Comparison of ENCODE assay signal across 7 cellular contexts in the genomic region with DNA sequence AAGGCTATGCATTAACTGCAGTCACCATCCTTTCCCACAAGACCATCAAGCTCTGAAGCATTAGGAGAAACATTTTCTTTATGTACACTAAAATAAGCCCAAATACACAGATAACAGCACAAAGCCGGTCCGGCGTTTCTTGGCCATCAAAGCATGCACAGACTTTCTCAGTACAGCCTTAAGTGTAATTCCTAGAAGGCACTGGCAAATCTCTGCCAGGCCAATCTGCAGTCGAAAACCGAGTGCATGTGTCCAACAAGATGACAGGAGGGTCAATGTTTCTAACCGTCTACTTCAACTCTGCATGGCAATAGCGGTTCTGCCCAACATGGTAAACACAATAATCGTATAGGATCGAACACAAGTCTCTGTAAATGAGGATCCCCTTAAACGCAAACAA.
DNase-seq lines count a peak whose midpoint lies in the region; ATAC-seq and TF ChIP-seq lines count a peak whose summit lies in the region.

No MANE protein-coding gene starts in this region.

- POLR2A ChIA-PET in RWPE1 (lab: Yijun Ruan, JAX; ENCODE audit: low non-redundant PET), result no interaction called here

- peaks cover 11% of the 10 kb centered on the region for H3K27me3 ChIP-seq in neuron (ENCODE audit: insufficient read depth, low read length)

- DNase-seq in GM12865 (ENCODE audit: low read depth), result no peak
- peak; percentile 15 for DNase-seq in RWPE1 (ENCODE audit: low spot score)
- DNase-seq in epithelial cell of prostate (ENCODE audit: low read depth, low spot score), result no peak

- no peaks in the 10 kb centered on the region for H3K9me3 ChIP-seq in neuron (ENCODE audit: low read length)

- CTCF ChIA-PET in RWPE1 (lab: Yijun Ruan, JAX), result interaction anchor here (0.6 to 1.7 kb wide), 8 partner anchors 15 to 180 kb away, joined by 3 to 11 read pairs (median 4); no protein-coding TSS in a partner anchor

- ATAC-seq in HG03139 (IDR thresholded peaks at IDR 0.05; ENCODE audit: unreplicated experiment) (no peak), HG03521 (IDR thresholded peaks at IDR 0.05; ENCODE audit: unreplicated experiment) (no peak), HG03135 (IDR thresholded peaks at IDR 0.05; ENCODE audit: unreplicated experiment) (no peak)

- H3K4me3 ChIP-seq in GM12865 (ENCODE audit: low read depth, low read length) (peak overlapping the region; percentile 90), neuron (ENCODE audit: low read length) (peak overlapping the region; percentile 92)

- no peak for TF ChIP-seq CTCF in GM12865 (IDR thresholded peaks at IDR 0.05; ENCODE audit: insufficient read depth, low read depth, low read length, missing control alignments)
- TF ChIP-seq CTCF in RWPE1 (conservative IDR thresholded peaks at IDR 0.05; ENCODE audit: low read depth), result no peak

- H3K27ac ChIP-seq in RWPE1, result peak overlapping the region; percentile 88
- H3K27ac ChIP-seq in epithelial cell of prostate, result peak overlapping the region; percentile 75

- H3K4me1 ChIP-seq in neuron (ENCODE audit: insufficient read depth, low read length), result peaks cover 16% of the 10 kb centered on the region

- H3K36me3 ChIP-seq in neuron (ENCODE audit: insufficient read depth, low read length), result no peaks in the 10 kb centered on the region

- H2AFZ ChIP-seq in neuron (ENCODE audit: low read depth, low read length), result peak overlapping the region; percentile 86
